Comparison of ENCODE assay signal across 25 cellular contexts in the genomic region with DNA sequence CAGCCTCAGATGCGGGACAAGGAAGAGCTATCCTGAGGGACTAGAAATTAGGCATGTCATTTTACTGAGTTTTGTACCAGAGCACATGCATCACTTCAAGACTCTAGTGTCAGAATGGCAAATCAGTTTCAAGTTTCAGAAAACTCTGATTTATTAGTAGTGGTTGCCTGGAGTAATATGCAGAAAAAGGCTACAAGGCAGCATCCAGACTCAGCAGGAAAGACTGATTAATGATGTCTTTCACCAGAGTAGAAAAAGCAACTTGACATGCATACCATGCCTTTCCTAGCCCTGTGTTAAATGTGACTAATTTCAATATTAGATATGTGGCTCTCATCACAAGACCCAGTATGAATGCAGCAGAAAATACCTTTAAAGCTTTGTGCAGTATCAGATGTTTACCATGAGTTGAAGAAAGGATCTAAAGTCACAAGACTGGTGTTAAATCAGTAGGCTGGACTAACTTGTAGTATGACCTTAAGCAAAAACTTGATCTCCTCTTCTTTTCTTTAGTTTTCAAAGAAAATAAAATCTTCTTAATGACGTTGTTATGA.
"Had no signal": no experiment of that assay in that cellular context is flagged by ENCODE, and none has a peak within 500 bp of the region (broad histone marks: within the 10 kb centered on the region; RNA-seq: fewer than 3 reads in every experiment).

No MANE protein-coding gene starts in this region.

- H3K4me3 ChIP-seq: coronary artery, esophagus squamous epithelium, lower lobe of right lung, right atrium auricular region, sigmoid colon, thoracic aorta, tibial nerve, upper lobe of left lung had no signal

- H3K9ac ChIP-seq: parathyroid adenoma had no signal

- DNase-seq: dermis blood vessel endothelial cell; effector memory CD8-positive, alpha-beta T cell; erythroblast; esophagus squamous epithelium; hypothalamus; immature natural killer cell; islet precursor cell; kidney glomerular epithelial cell; left colon; left ventricle myocardium superior; lower lobe of right lung; sigmoid colon; stimulated activated naive B cell treated with anti-CD40 and anti-IgM and Interleukin-4, amounts not matched to agents 10 μg/mL and 1 μg/mL and 100 μg/mL, for 72 hours; upper lobe of left lung had no signal

- H3K27me3 Mint-ChIP-seq: effector memory CD8-positive, alpha-beta T cell; natural killer cell treated with Interleukin-12 subunit alpha and Interleukin-12 subunit beta and Interleukin-15 and Interleukin-18, amount 100 ng/mL, for 72 hours; progenitor cell of endocrine pancreas; stimulated activated naive B cell treated with anti-CD40 and anti-IgM and Interleukin-4, amounts not matched to agents 10 μg/mL and 1 μg/mL and 100 μg/mL, for 72 hours; stimulated activated naive CD8-positive, alpha-beta T cell treated with anti-CD3 and anti-CD28 coated beads, Interleukin-15, Interleukin-2, amounts not matched to agents 100 ng/mL and 50 ng/mL, for 24 hours had no signal

- H3K9me3 ChIP-seq: esophagus squamous epithelium, lower lobe of right lung, right atrium auricular region, thoracic aorta, tibial nerve, upper lobe of left lung had no signal

- H3K4me1 Mint-ChIP-seq: stimulated activated naive B cell treated with anti-CD40 and anti-IgM and Interleukin-4, amounts not matched to agents 10 μg/mL and 1 μg/mL and 100 μg/mL, for 72 hours had no signal

- FAIRE-seq: endometrium, frontal cortex had no signal

- H3K27ac Mint-ChIP-seq: effector memory CD8-positive, alpha-beta T cell; immature natural killer cell; natural killer cell treated with Interleukin-12 subunit alpha and Interleukin-12 subunit beta and Interleukin-15 and Interleukin-18, amount 100 ng/mL, for 72 hours; progenitor cell of endocrine pancreas; stimulated activated naive B cell treated with anti-CD40 and anti-IgM and Interleukin-4, amounts not matched to agents 10 μg/mL and 1 μg/mL and 100 μg/mL, for 72 hours; stimulated activated naive CD8-positive, alpha-beta T cell treated with anti-CD3 and anti-CD28 coated beads, Interleukin-15, Interleukin-2, amounts not matched to agents 100 ng/mL and 50 ng/mL, for 24 hours had no signal

- H2AFZ ChIP-seq: parathyroid adenoma had no signal

- H3K36me3 Mint-ChIP-seq: stimulated activated naive B cell treated with anti-CD40 and anti-IgM and Interleukin-4, amounts not matched to agents 10 μg/mL and 1 μg/mL and 100 μg/mL, for 72 hours had no signal

- ATAC-seq: effector memory CD8-positive, alpha-beta T cell; left colon; left ventricle myocardium superior; lower lobe of right lung; natural killer cell treated with Interleukin-12 subunit alpha and Interleukin-12 subunit beta and Interleukin-15 and Interleukin-18, amount 100 ng/mL, for 72 hours; stimulated activated naive B cell treated with anti-CD40 and anti-IgM and Interleukin-4, amounts not matched to agents 10 μg/mL and 1 μg/mL and 100 μg/mL, for 72 hours had no signal

- H3K27me3 ChIP-seq: esophagus squamous epithelium, right atrium auricular region, sigmoid colon, tibial nerve, upper lobe of left lung had no signal

- H3K36me3 ChIP-seq: esophagus squamous epithelium, lower lobe of right lung, right atrium auricular region, sigmoid colon, thoracic aorta, tibial nerve, upper lobe of left lung had no signal

- H3K79me2 ChIP-seq: parathyroid adenoma had no signal

- H3K4me1 ChIP-seq: esophagus squamous epithelium, lower lobe of right lung, parathyroid adenoma, right atrium auricular region, sigmoid colon, tibial nerve, upper lobe of left lung had no signal

- H3K4me3 Mint-ChIP-seq: effector memory CD8-positive, alpha-beta T cell; immature natural killer cell; natural killer cell treated with Interleukin-12 subunit alpha and Interleukin-12 subunit beta and Interleukin-15 and Interleukin-18, amount 100 ng/mL, for 72 hours; neural crest cell; stimulated activated naive B cell treated with anti-CD40 and anti-IgM and Interleukin-4, amounts not matched to agents 10 μg/mL and 1 μg/mL and 100 μg/mL, for 72 hours; stimulated activated naive CD8-positive, alpha-beta T cell treated with anti-CD3 and anti-CD28 coated beads, Interleukin-15, Interleukin-2, amounts not matched to agents 100 ng/mL and 50 ng/mL, for 24 hours had no signal

- H3K27ac ChIP-seq: coronary artery, esophagus squamous epithelium, lower lobe of right lung, parathyroid adenoma, right atrium auricular region, sigmoid colon, thoracic aorta, tibial nerve, upper lobe of left lung had no signal
